In the genomic region with DNA sequence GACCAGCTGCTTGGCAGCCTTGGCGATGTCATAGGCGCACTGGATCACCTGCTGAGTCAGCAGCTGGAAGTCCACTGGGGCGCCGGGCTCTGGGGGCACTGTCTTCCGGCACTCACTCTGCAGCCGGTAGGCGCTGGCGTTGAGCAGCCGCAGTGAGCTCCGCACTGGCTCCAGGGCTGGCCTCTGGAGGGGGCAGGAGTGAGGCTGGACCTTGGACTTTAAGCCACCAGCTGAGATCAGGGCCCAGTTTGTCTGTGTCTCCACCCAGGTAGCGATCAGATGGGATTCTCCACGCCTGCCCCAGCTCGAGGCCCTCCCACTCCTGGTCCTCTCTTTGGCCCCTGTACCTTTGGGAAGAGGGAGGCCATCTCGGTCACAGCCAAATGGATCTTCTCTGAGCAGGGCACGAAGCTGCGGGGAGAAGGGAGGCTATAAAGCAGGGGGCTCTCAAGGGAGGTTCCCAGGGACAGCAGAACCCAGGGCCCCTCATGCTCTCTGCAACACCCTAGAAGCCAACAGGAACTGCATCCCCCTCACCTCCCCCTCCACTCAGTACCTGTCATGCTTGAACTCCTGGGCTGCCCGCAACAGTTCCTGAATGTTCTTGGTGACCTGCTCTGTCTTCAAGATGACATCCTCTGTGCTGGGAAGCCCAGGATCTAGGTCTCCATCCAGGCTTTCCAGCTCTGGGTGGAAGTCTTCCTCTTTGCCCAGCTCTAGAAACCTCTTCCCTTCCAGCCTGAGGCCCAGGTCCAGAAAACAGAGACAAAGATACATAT, we compare ENCODE assay signal across 14 cellular contexts. TPM values are rescaled to one million over a fixed set of nuclear protein-coding genes. Genes with fewer than 3 reads are reported as not detected.
DNase-seq lines count a peak whose midpoint lies in the region; ATAC-seq and TF ChIP-seq lines count a peak whose summit lies in the region.
"Had no signal": no experiment of that assay in that cellular context is flagged by ENCODE, and none has a peak within 500 bp of the region (broad histone marks: within the 10 kb centered on the region; RNA-seq: fewer than 3 reads in every experiment).

No MANE protein-coding gene starts in this region.

- DNase-seq in DMS53 treated with DMSO at 0.1 percent for 48 hours (lab: John Stamatoyannopoulos, UW; ENCODE audit: unreplicated experiment) (peak; percentile 19), colonic mucosa (peak; percentile 84), osteoblast (ENCODE audit: insufficient read length, low spot score, missing footprints) (peak; percentile 75), NCI-H2171 (lab: John Stamatoyannopoulos, UW) (no peak), foreskin keratinocyte (no peak), SJCRH30 (no peak), NCI-H226 (no peak)
- DNase-seq: activated CD4-positive, alpha-beta T cell treated with anti-CD3 and anti-CD28 coated beads, Interleukin-2, amount 50 U/mL, for 1 hour; activated naive CD4-positive, alpha-beta T cell treated with anti-CD3 and anti-CD28 coated beads for 36 hours; COR-L47 had no signal

- peak overlapping the region in 8 of 11 experiments; percentile 9 to 63 (median 31); a peak in 9 of 22 replicates for H3K9ac ChIP-seq in BLaER1 treated with 17β-estradiol and CSF1 and Interleukin-3, amounts not matched to agents 10 nM and 100 nM
- H3K9ac ChIP-seq in colonic mucosa (ENCODE audit: low read depth in 2 of 2, low read length in 2 of 2), result peak overlapping the region in 1 of 2 donors; percentile 56

- H3K9me3 ChIP-seq in BLaER1 treated with 17β-estradiol and CSF1 and Interleukin-3, amounts not matched to agents 10 nM and 100 nM (replicated peaks in 1 of 11), result no peaks in the 10 kb centered on the region
- no peaks in the 10 kb centered on the region for H3K9me3 ChIP-seq in colonic mucosa
- no peaks in the 10 kb centered on the region for H3K9me3 ChIP-seq in osteoblast (ENCODE audit: low read depth, low read length)
- no peaks in the 10 kb centered on the region for H3K9me3 ChIP-seq in SJCRH30 (replicated peaks)
- H3K9me3 ChIP-seq: suprapubic skin had no signal

- H3K4me1 ChIP-seq in BLaER1 treated with 17β-estradiol and CSF1 and Interleukin-3, amounts not matched to agents 10 nM and 100 nM, result peaks cover 37 to 68% (median 65%) of the 10 kb centered on the region in 10 experiments
- H3K4me1 ChIP-seq in colonic mucosa (peaks cover 4% of the 10 kb centered on the region), osteoblast (ENCODE audit: insufficient read depth, low read length) (peaks cover 20% of the 10 kb centered on the region), foreskin keratinocyte (no peaks in the 10 kb centered on the region), SJCRH30 (no peaks in the 10 kb centered on the region)

- peaks cover 57 to 96% (median 89%) of the 10 kb centered on the region in 11 experiments; a peak in 21 of 22 replicates for H4K20me1 ChIP-seq in BLaER1 treated with 17β-estradiol and CSF1 and Interleukin-3, amounts not matched to agents 10 nM and 100 nM
- H4K20me1 ChIP-seq in osteoblast (ENCODE audit: insufficient read depth, low read length), result peaks cover 14% of the 10 kb centered on the region

- H3K4me2 ChIP-seq in BLaER1 treated with 17β-estradiol and CSF1 and Interleukin-3, amounts not matched to agents 10 nM and 100 nM, result peak overlapping the region in 8 of 11 experiments; percentile 8 to 81 (median 48); a peak in 11 of 22 replicates
- H3K4me2 ChIP-seq in osteoblast (ENCODE audit: insufficient read depth, low read length), result no peak overlapping the region

- TF ChIP-seq CTCF in colonic mucosa (IDR thresholded peaks at IDR 0.05), result no peak
- TF ChIP-seq CTCF in osteoblast (IDR thresholded peaks at IDR 0.05; ENCODE audit: extremely low read depth, low read depth, low read length), result no peak
- no peak for TF ChIP-seq CTCF in foreskin keratinocyte (conservative IDR thresholded peaks at IDR 0.05)

- peaks cover 69 to 91% (median 77%) of the 10 kb centered on the region in 11 experiments for H3K36me3 ChIP-seq in BLaER1 treated with 17β-estradiol and CSF1 and Interleukin-3, amounts not matched to agents 10 nM and 100 nM
- H3K36me3 ChIP-seq in colonic mucosa, result peaks cover 6% of the 10 kb centered on the region
- peaks cover 43% of the 10 kb centered on the region for H3K36me3 ChIP-seq in osteoblast (ENCODE audit: insufficient read depth, low read length)
- H3K36me3 ChIP-seq in SJCRH30, result peaks cover 19% of the 10 kb centered on the region

- H2AFZ ChIP-seq in osteoblast (ENCODE audit: low read length), result no peak overlapping the region

- no peak for ATAC-seq in foreskin keratinocyte
- ATAC-seq: T-cell had no signal

- peaks cover 2% of the 10 kb centered on the region for H3K79me2 ChIP-seq in osteoblast (ENCODE audit: insufficient read depth, low read length)

- peak overlapping the region in 5 of 11 experiments; percentile 22 to 42 (median 32); a peak in 2 of 22 replicates for H3K27ac ChIP-seq in BLaER1 treated with 17β-estradiol and CSF1 and Interleukin-3, amounts not matched to agents 10 nM and 100 nM
- peak overlapping the region; percentile 57 for H3K27ac ChIP-seq in colonic mucosa
- no peak overlapping the region for H3K27ac ChIP-seq in osteoblast (ENCODE audit: low read depth, low read length)
- no peak overlapping the region for H3K27ac ChIP-seq in foreskin keratinocyte
- no peak overlapping the region for H3K27ac ChIP-seq in SJCRH30
- H3K27ac ChIP-seq: suprapubic skin had no signal

- intact Hi-C loops in colonic mucosa (cut with DNase I), result no loop called here

- H3K4me3 ChIP-seq in BLaER1 treated with 17β-estradiol and CSF1 and Interleukin-3, amounts not matched to agents 10 nM and 100 nM, result no peak overlapping the region
- H3K4me3 ChIP-seq in colonic mucosa (no peak overlapping the region), osteoblast (ENCODE audit: insufficient read depth, low read length) (no peak overlapping the region), SJCRH30 (no peak overlapping the region)
- H3K4me3 ChIP-seq: lung, suprapubic skin had no signal

- H3K27me3 ChIP-seq in BLaER1 treated with 17β-estradiol and CSF1 and Interleukin-3, amounts not matched to agents 10 nM and 100 nM, result no peaks in the 10 kb centered on the region
- no peaks in the 10 kb centered on the region for H3K27me3 ChIP-seq in colonic mucosa
- no peaks in the 10 kb centered on the region for H3K27me3 ChIP-seq in osteoblast (ENCODE audit: insufficient read depth, low read length)
- H3K27me3 ChIP-seq in foreskin keratinocyte, result no peaks in the 10 kb centered on the region
- no peaks in the 10 kb centered on the region for H3K27me3 ChIP-seq in SJCRH30
- H3K27me3 ChIP-seq: suprapubic skin had no signal

RNA-seq across cellular contexts. Expression of gene TP53I13, which starts 6.4 kb away (rescaled TPM):
- 10 to 100 TPM; 41.2 to 91.2 TPM for total RNA-seq in colonic mucosa
- total RNA-seq in osteoblast, result 57.2 and 57.5 TPM in 2 replicates
- total RNA-seq in foreskin keratinocyte, result 35.1 and 38.5 TPM in 2 replicates
- polyA plus RNA-seq in foreskin keratinocyte, result 43.4 and 46.5 TPM in 2 replicates
- 45.0 and 48.0 TPM in 2 replicates for total RNA-seq in SJCRH30 (2014; rRNA removed; shearing (Covaris generic))

RNA-seq across cellular contexts. Expression of gene ABHD15, which starts 8.1 kb away (rescaled TPM):
- total RNA-seq in colonic mucosa, result 10 to 100 TPM; 17.2 to 20.7 TPM
- total RNA-seq in osteoblast, result 8.8 and 9.4 TPM in 2 replicates
- 7.5 and 8.9 TPM in 2 replicates for total RNA-seq in foreskin keratinocyte
- polyA plus RNA-seq in foreskin keratinocyte, result 5.5 and 6.1 TPM in 2 replicates
- total RNA-seq in SJCRH30 (2014; rRNA removed; shearing (Covaris generic)), result 16.2 and 18.5 TPM in 2 replicates

RNA-seq across cellular contexts. Expression of gene GIT1, which starts 14.5 kb away (rescaled TPM):
- total RNA-seq in colonic mucosa (10 to 100 TPM; 32.8 to 54.9 TPM), osteoblast (31.8 and 34.4 TPM in 2 replicates), foreskin keratinocyte (49.9 and 57.6 TPM in 2 replicates)
- 41.6 and 50.5 TPM in 2 replicates for polyA plus RNA-seq in foreskin keratinocyte
- 42.4 and 42.6 TPM in 2 replicates for total RNA-seq in SJCRH30 (2014; rRNA removed; shearing (Covaris generic))

RNA-seq across cellular contexts. Expression of gene ANKRD13B, which starts 18.0 kb away (rescaled TPM):
- total RNA-seq in colonic mucosa (10 to 100 TPM in 1 of 2 donors, 1 to 10 TPM in 1; 3.1 to 10.2 TPM), osteoblast (13.0 and 18.5 TPM in 2 replicates), foreskin keratinocyte (9.2 and 11.7 TPM in 2 replicates)
- 6.6 and 7.4 TPM in 2 replicates for polyA plus RNA-seq in foreskin keratinocyte
- 18.1 and 19.2 TPM in 2 replicates for total RNA-seq in SJCRH30 (2014; rRNA removed; shearing (Covaris generic))

RNA-seq across cellular contexts. Expression of gene CORO6, which starts 47.8 kb away (rescaled TPM):
- total RNA-seq in colonic mucosa (1 to 10 TPM in 1 of 2 donors, under 1 TPM in 1; 0.62 to 2.5 TPM), osteoblast (12.7 and 20.3 TPM in 2 replicates), foreskin keratinocyte (23.0 and 37.6 TPM in 2 replicates)
- polyA plus RNA-seq in foreskin keratinocyte, result 19.3 and 33.1 TPM in 2 replicates
- 11.7 and 14.7 TPM in 2 replicates for total RNA-seq in SJCRH30 (2014; rRNA removed; shearing (Covaris generic))

Comparison
In these comparisons a context has a peak if more than half of its experiments do, and no peak if none do; other contexts are left out.
1. DNase-seq: peak in DMS53 treated with DMSO at 0.1 percent for 48 hours (single experiment), colonic mucosa (single experiment) and osteoblast (single experiment); none in NCI-H2171 (single experiment), foreskin keratinocyte (0 of 2), SJCRH30 (0 of 2) and NCI-H226 (single experiment).